19 cellular contexts compared by ENCODE assay signal in the genomic region with DNA sequence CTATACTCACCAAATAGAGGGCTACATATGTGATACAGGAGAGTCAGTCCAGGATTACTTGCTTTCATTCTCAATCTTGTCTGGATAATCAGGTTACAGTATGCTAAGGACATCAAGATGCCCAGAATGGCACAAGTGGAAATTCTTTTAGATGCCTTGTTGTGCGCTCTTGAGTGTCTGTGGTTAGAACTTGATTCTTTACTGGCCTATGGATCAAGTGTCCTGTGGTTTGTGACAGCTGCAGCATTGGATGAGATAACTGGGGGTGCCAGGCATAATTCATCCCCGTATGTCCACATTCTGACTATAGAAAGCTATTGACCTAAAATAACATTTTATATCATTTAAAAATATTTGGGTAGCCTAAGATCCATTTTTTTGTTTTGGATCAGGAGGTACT. TPM values are rescaled to one million over a fixed set of nuclear protein-coding genes. Genes with fewer than 3 reads are reported as not detected.
DNase-seq lines count a peak whose midpoint lies in the region; ATAC-seq and TF ChIP-seq lines count a peak whose summit lies in the region.
"Had no signal": no experiment of that assay in that cellular context is flagged by ENCODE, and none has a peak within 500 bp of the region (broad histone marks: within the 10 kb centered on the region; RNA-seq: fewer than 3 reads in every experiment).

No MANE protein-coding gene starts in this region.

- peak; percentile 49 for DNase-seq in A172 (ENCODE audit: low spot score)
- DNase-seq in Daoy (ENCODE audit: low read depth), result peak; percentile 57
- peak; percentile 29 for DNase-seq in NCI-H510A (lab: John Stamatoyannopoulos, UW)
- DNase-seq in central memory CD8-positive, alpha-beta T cell (ENCODE audit: low spot score in 2 of 2), result no peak
- no peak for DNase-seq in CD14-positive monocyte (ENCODE audit: low spot score)
- DNase-seq in head of caudate nucleus, result no peak
- DNase-seq in activated CD8-positive, alpha-beta memory T cell treated with anti-CD3 and anti-CD28 coated beads, Interleukin-2, amount 10 ng/mL, durations not matched to agents 7 days and 5 days, result no peak
- DNase-seq: activated CD4-positive, alpha-beta T cell treated with anti-CD3 and anti-CD28 coated beads, Interleukin-2, amount 50 U/mL, for 4 hours; activated T-cell treated with anti-CD3 and anti-CD28 coated beads, Interleukin-2, amount 50 U/mL, for 24 hours; CD8-positive, alpha-beta memory T cell; foreskin fibroblast; HFFc6; kidney glomerular epithelial cell; spleen; stimulated activated CD8-positive, alpha-beta memory T cell treated with anti-CD3 and anti-CD28 coated beads, Interleukin-4, amount 100 ng/mL, for 48 hours had no signal

- H3K4me1 Mint-ChIP-seq in central memory CD8-positive, alpha-beta T cell, result peaks cover 68% of the 10 kb centered on the region
- peaks cover 40% of the 10 kb centered on the region for H3K4me1 Mint-ChIP-seq in CD14-positive monocyte
- peaks cover 65% of the 10 kb centered on the region for H3K4me1 Mint-ChIP-seq in activated CD8-positive, alpha-beta memory T cell treated with anti-CD3 and anti-CD28 coated beads, Interleukin-2, amount 10 ng/mL, durations not matched to agents 7 days and 5 days

- no peak for TF ChIP-seq CTCF in CD14-positive monocyte (IDR thresholded peaks at IDR 0.05)

- no peaks in the 10 kb centered on the region for H3K27me3 Mint-ChIP-seq in central memory CD8-positive, alpha-beta T cell
- H3K27me3 Mint-ChIP-seq in CD14-positive monocyte (ENCODE audit: low read depth in 3 of 3), result peaks cover 0 to 5% (median 3%) of the 10 kb centered on the region in 3 donors
- H3K27me3 Mint-ChIP-seq in activated CD8-positive, alpha-beta memory T cell treated with anti-CD3 and anti-CD28 coated beads, Interleukin-2, amount 10 ng/mL, durations not matched to agents 7 days and 5 days, result no peaks in the 10 kb centered on the region
- H3K27me3 Mint-ChIP-seq: activated naive CD4-positive, alpha-beta T cell treated with anti-CD3 and anti-CD28 coated beads, Interleukin-2, amount 50 U/mL, for 24 hours; activated T-cell treated with anti-CD3 and anti-CD28 coated beads, Interleukin-2, amount 50 U/mL, for 24 hours; CD8-positive, alpha-beta memory T cell had no signal

- no peak for ATAC-seq in central memory CD8-positive, alpha-beta T cell (replicated peaks; ENCODE audit: extremely low read depth, poor library complexity, severe bottlenecking)
- ATAC-seq in HG02588 (IDR thresholded peaks at IDR 0.05; ENCODE audit: unreplicated experiment), result no peak
- no peak for ATAC-seq in activated CD8-positive, alpha-beta memory T cell treated with anti-CD3 and anti-CD28 coated beads, Interleukin-2, amount 10 ng/mL, durations not matched to agents 7 days and 5 days

- no peaks in the 10 kb centered on the region for H3K9me3 Mint-ChIP-seq in central memory CD8-positive, alpha-beta T cell
- H3K9me3 Mint-ChIP-seq in CD14-positive monocyte, result peaks cover 0 to 2% (median 0%) of the 10 kb centered on the region in 7 donors
- H3K9me3 Mint-ChIP-seq in activated CD8-positive, alpha-beta memory T cell treated with anti-CD3 and anti-CD28 coated beads, Interleukin-2, amount 10 ng/mL, durations not matched to agents 7 days and 5 days (ENCODE audit: low read depth), result no peaks in the 10 kb centered on the region
- H3K9me3 Mint-ChIP-seq: activated naive CD4-positive, alpha-beta T cell treated with anti-CD3 and anti-CD28 coated beads, Interleukin-2, amount 50 U/mL, for 24 hours; activated T-cell treated with anti-CD3 and anti-CD28 coated beads, Interleukin-2, amount 50 U/mL, for 24 hours; CD8-positive, alpha-beta memory T cell; HFFc6; mesothelial cell of epicardium; neural progenitor cell had no signal

- CTCF ChIA-PET in activated CD8-positive, alpha-beta memory T cell treated with anti-CD3 and anti-CD28 coated beads, Interleukin-2, amount 10 ng/mL, durations not matched to agents 7 days and 5 days (lab: Charles Lee), result interaction anchor here (0.6 kb wide), 1 partner anchor 18 kb away, joined by 3 read pairs; no protein-coding TSS in a partner anchor

- H3K36me3 Mint-ChIP-seq in central memory CD8-positive, alpha-beta T cell (ENCODE audit: insufficient read depth), result peaks cover 9% of the 10 kb centered on the region
- peaks cover 8 to 10% of the 10 kb centered on the region in 2 donors for H3K36me3 Mint-ChIP-seq in CD14-positive monocyte
- peaks cover 3% of the 10 kb centered on the region for H3K36me3 Mint-ChIP-seq in activated CD8-positive, alpha-beta memory T cell treated with anti-CD3 and anti-CD28 coated beads, Interleukin-2, amount 10 ng/mL, durations not matched to agents 7 days and 5 days
- H3K36me3 Mint-ChIP-seq: mesothelial cell of epicardium, neural progenitor cell had no signal

- H3K27ac Mint-ChIP-seq in central memory CD8-positive, alpha-beta T cell (ENCODE audit: low read depth), result peak overlapping the region; percentile 6
- peak overlapping the region in 2 of 7 donors; percentile 15 to 69 for H3K27ac Mint-ChIP-seq in CD14-positive monocyte
- no peak overlapping the region for H3K27ac Mint-ChIP-seq in activated CD8-positive, alpha-beta memory T cell treated with anti-CD3 and anti-CD28 coated beads, Interleukin-2, amount 10 ng/mL, durations not matched to agents 7 days and 5 days
- H3K27ac Mint-ChIP-seq: mesothelial cell of epicardium, neural progenitor cell had no signal

- intact Hi-C loops in CD14-positive monocyte (cut with micrococcal nuclease), result loop anchor here in 1 of 2 donors (5.0 to 10.0 kb wide), 2 partner anchors 194 to 219 kb away; no protein-coding TSS in a partner anchor
- intact Hi-C loops in head of caudate nucleus (cut with DNase I), result no loop called here

- no peak overlapping the region for H3K4me3 Mint-ChIP-seq in central memory CD8-positive, alpha-beta T cell
- no peak overlapping the region for H3K4me3 Mint-ChIP-seq in CD14-positive monocyte
- no peak overlapping the region for H3K4me3 Mint-ChIP-seq in activated CD8-positive, alpha-beta memory T cell treated with anti-CD3 and anti-CD28 coated beads, Interleukin-2, amount 10 ng/mL, durations not matched to agents 7 days and 5 days
- H3K4me3 Mint-ChIP-seq: activated naive CD4-positive, alpha-beta T cell treated with anti-CD3 and anti-CD28 coated beads, Interleukin-2, amount 50 U/mL, for 24 hours; activated T-cell treated with anti-CD3 and anti-CD28 coated beads, Interleukin-2, amount 50 U/mL, for 24 hours; HFFc6; mesothelial cell of epicardium; neural progenitor cell had no signal

RNA-seq across cellular contexts. Expression of a gene that starts 40.1 kb away (rescaled TPM):
- 66.8 and 71.5 TPM in 2 replicates for total RNA-seq in A172 (2014; rRNA removed; shearing (Covaris generic))
- 47.8 and 50.5 TPM in 2 replicates for total RNA-seq in Daoy (2014; rRNA removed; shearing (Covaris generic))
- polyA plus RNA-seq in CD14-positive monocyte, result 100 to 1,000 TPM; 249 to 272 TPM
- 10 to 100 TPM; 27.6 to 32.5 TPM for total RNA-seq in activated CD8-positive, alpha-beta memory T cell treated with anti-CD3 and anti-CD28 coated beads, Interleukin-2, amount 10 ng/mL, durations not matched to agents 7 days and 5 days

Comparison
In these comparisons a context has a peak if more than half of its experiments do, and no peak if none do; other contexts are left out.
1. DNase-seq: peak in A172 (single experiment), Daoy (single experiment) and NCI-H510A (single experiment); none in central memory CD8-positive, alpha-beta T cell (0 of 2), CD14-positive monocyte (single experiment), head of caudate nucleus (0 of 42) and activated CD8-positive, alpha-beta memory T cell treated with anti-CD3 and anti-CD28 coated beads, Interleukin-2, amount 10 ng/mL, durations not matched to agents 7 days and 5 days (single experiment).